8 cellular contexts compared by ENCODE assay signal in the genomic region with DNA sequence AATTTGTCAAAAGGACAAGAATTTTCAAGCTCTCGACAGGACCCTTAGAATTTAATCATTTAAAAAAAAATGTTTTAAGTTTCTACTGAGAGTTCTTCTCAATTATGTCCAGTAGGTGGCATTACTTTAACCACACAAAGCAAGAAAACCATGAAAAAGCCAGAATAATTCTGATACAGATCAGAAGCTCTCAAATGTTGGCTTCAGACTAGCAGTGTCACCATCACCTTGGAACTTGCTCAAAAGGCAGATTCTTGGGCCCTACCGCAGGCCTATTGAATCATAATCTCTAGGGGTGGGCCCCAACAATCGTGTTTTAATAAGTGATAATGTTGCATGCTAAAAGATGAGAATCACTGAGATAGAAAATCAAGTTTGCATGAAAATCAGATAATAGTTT.
A peak's percentile ranks its signal among the peaks of the same experiment; 100 is the strongest.
DNase-seq lines count a peak whose midpoint lies in the region; ATAC-seq and TF ChIP-seq lines count a peak whose summit lies in the region.

No MANE protein-coding gene starts in this region.

- CTCF ChIA-PET in AG04450 (lab: Charles Lee) (interaction anchor here (0.7 to 7.3 kb wide), 23 partner anchors 8 to 1381 kb away, joined by 3 to 127 read pairs (median 4); no protein-coding TSS in a partner anchor), OCI-LY7 (lab: Charles Lee; ENCODE audit: unreplicated experiment) (interaction anchor here (0.6 to 0.7 kb wide), 2 partner anchors 12 to 22 kb away, joined by 3 read pairs; no protein-coding TSS in a partner anchor)

- POLR2A ChIA-PET in AG04450 (lab: Yijun Ruan, JAX) (no interaction called here), OCI-LY7 (lab: Charles Lee) (interaction anchor here (0.6 kb wide), 1 partner anchor 52 kb away, joined by 3 read pairs; no protein-coding TSS in a partner anchor)

- H3K9me3 ChIP-seq in AG04450 (ENCODE audit: control insufficient read depth, insufficient read depth, low read length) (no peaks in the 10 kb centered on the region), OCI-LY7 (ENCODE audit: low read length) (no peaks in the 10 kb centered on the region), neural progenitor cell (ENCODE audit: low read depth) (no peaks in the 10 kb centered on the region)

- peaks cover 2% of the 10 kb centered on the region for H3K27me3 Mint-ChIP-seq in neural progenitor cell (ENCODE audit: insufficient read depth, low read depth)

- no peak overlapping the region for H3K4me3 ChIP-seq in AG04450 (ENCODE audit: low read depth, low read length)
- H3K4me3 ChIP-seq in OCI-LY7 (ENCODE audit: low read depth, low read length, poor library complexity, severe bottlenecking): no peak overlapping the region
- H3K4me3 ChIP-seq in epithelial cell of esophagus (ENCODE audit: low read length): no peak overlapping the region
- H3K4me3 ChIP-seq in neural progenitor cell: no peak overlapping the region

- DNase-seq in AG04450 (ENCODE audit: low read depth, low spot score) (no peak), HuH-7 (ENCODE audit: low spot score) (peak; percentile 13), OCI-LY7 (ENCODE audit: low spot score) (peak; percentile 52), epithelial cell of esophagus (ENCODE audit: low read depth) (peak; percentile 44), neural progenitor cell (ENCODE audit: low spot score) (peak; percentile 37)
- DNase-seq in stimulated activated effector memory CD8-positive, alpha-beta T cell treated with anti-CD3 and anti-CD28 coated beads, Interleukin-12 subunit alpha, Interleukin-12 subunit beta, amount 100 ng/mL, for 72 hours (ENCODE audit: low spot score in 2 of 2): no peak
- no peak for DNase-seq in activated CD8-positive, alpha-beta memory T cell treated with anti-CD3 and anti-CD28 coated beads, Interleukin-2, amount 50 U/mL, for 4 hours

- no TSS peak for BruUV-seq in OCI-LY7 (replicated peaks; lab: Mats Ljungman, UMichigan)

- H3K4me1 Mint-ChIP-seq in neural progenitor cell: peaks cover 7% of the 10 kb centered on the region
- no peaks in the 10 kb centered on the region for H3K4me1 Mint-ChIP-seq in stimulated activated effector memory CD8-positive, alpha-beta T cell treated with anti-CD3 and anti-CD28 coated beads, Interleukin-12 subunit alpha, Interleukin-12 subunit beta, amount 100 ng/mL, for 72 hours

- TF ChIP-seq CTCF in AG04450 (IDR thresholded peaks at IDR 0.05; ENCODE audit: low read depth, low read length) (peak; percentile 67), OCI-LY7 (conservative IDR thresholded peaks at IDR 0.05; ENCODE audit: low read length) (peak; percentile 85), epithelial cell of esophagus (IDR thresholded peaks at IDR 0.05; ENCODE audit: insufficient read depth, low read depth, low read length, missing control alignments) (peak; percentile 48), neural progenitor cell (IDR thresholded peaks at IDR 0.05) (peak; percentile 75)

- H3K27ac ChIP-seq in AG04450 (ENCODE audit: low read depth, low read length) (no peak overlapping the region), OCI-LY7 (ENCODE audit: low read depth, low read length, poor library complexity, severe bottlenecking) (no peak overlapping the region), neural progenitor cell (no peak overlapping the region)

- H3K27ac Mint-ChIP-seq in neural progenitor cell: no peak overlapping the region
- H3K27ac Mint-ChIP-seq in stimulated activated effector memory CD8-positive, alpha-beta T cell treated with anti-CD3 and anti-CD28 coated beads, Interleukin-12 subunit alpha, Interleukin-12 subunit beta, amount 100 ng/mL, for 72 hours: no peak overlapping the region

- H3K9me2 ChIP-seq in OCI-LY7 (ENCODE audit: insufficient read depth, low read length): no peaks in the 10 kb centered on the region

- no peak overlapping the region for H3K9ac ChIP-seq in neural progenitor cell

- H3K4me2 ChIP-seq in OCI-LY7 (ENCODE audit: low read length) (no peak overlapping the region), neural progenitor cell (no peak overlapping the region)

- H3K79me2 ChIP-seq in OCI-LY7 (ENCODE audit: insufficient read depth, low read depth, low read length): no peaks in the 10 kb centered on the region
- no peaks in the 10 kb centered on the region for H3K79me2 ChIP-seq in neural progenitor cell (ENCODE audit: low read depth)

- ATAC-seq in GM18511 (IDR thresholded peaks at IDR 0.05; ENCODE audit: unreplicated experiment): peak; percentile 69
- no peak for ATAC-seq in stimulated activated effector memory CD8-positive, alpha-beta T cell treated with anti-CD3 and anti-CD28 coated beads, Interleukin-12 subunit alpha, Interleukin-12 subunit beta, amount 100 ng/mL, for 72 hours

- no peaks in the 10 kb centered on the region for H3K36me3 Mint-ChIP-seq in neural progenitor cell
- no peaks in the 10 kb centered on the region for H3K36me3 Mint-ChIP-seq in stimulated activated effector memory CD8-positive, alpha-beta T cell treated with anti-CD3 and anti-CD28 coated beads, Interleukin-12 subunit alpha, Interleukin-12 subunit beta, amount 100 ng/mL, for 72 hours

- peaks cover 5% of the 10 kb centered on the region for H3F3A ChIP-seq in neural progenitor cell (ENCODE audit: low read depth)

- H3K27me3 ChIP-seq in AG04450 (ENCODE audit: control insufficient read depth, insufficient read depth, low read length) (no peaks in the 10 kb centered on the region), neural progenitor cell (no peaks in the 10 kb centered on the region)

- H3K4me1 ChIP-seq in OCI-LY7 (ENCODE audit: insufficient read depth, low read length, poor library complexity, severe bottlenecking) (no peaks in the 10 kb centered on the region), neural progenitor cell (peaks cover 9% of the 10 kb centered on the region)

- intact Hi-C loops in OCI-LY7 (cut with micrococcal nuclease; ENCODE audit: unreplicated experiment): loop anchor here (1.0 kb wide), 1 partner anchor 530 kb away; no protein-coding TSS in a partner anchor

- H3K4me3 Mint-ChIP-seq in neural progenitor cell: no peak overlapping the region
- H3K4me3 Mint-ChIP-seq in stimulated activated effector memory CD8-positive, alpha-beta T cell treated with anti-CD3 and anti-CD28 coated beads, Interleukin-12 subunit alpha, Interleukin-12 subunit beta, amount 100 ng/mL, for 72 hours: no peak overlapping the region

- no peaks in the 10 kb centered on the region for H3K9me3 Mint-ChIP-seq in neural progenitor cell
- no peaks in the 10 kb centered on the region for H3K9me3 Mint-ChIP-seq in stimulated activated effector memory CD8-positive, alpha-beta T cell treated with anti-CD3 and anti-CD28 coated beads, Interleukin-12 subunit alpha, Interleukin-12 subunit beta, amount 100 ng/mL, for 72 hours

- H2AFZ ChIP-seq in OCI-LY7 (ENCODE audit: low read length) (no peak overlapping the region), neural progenitor cell (replicated peaks) (no peak overlapping the region)

- H4K20me1 ChIP-seq in OCI-LY7 (ENCODE audit: insufficient read depth, low read length) (no peaks in the 10 kb centered on the region), neural progenitor cell (ENCODE audit: low read depth) (no peaks in the 10 kb centered on the region)

- H3K36me3 ChIP-seq in OCI-LY7 (ENCODE audit: insufficient read depth, low read length) (no peaks in the 10 kb centered on the region), neural progenitor cell (no peaks in the 10 kb centered on the region)

Comparison
In these comparisons a context has a peak if more than half of its experiments do, and no peak if none do; other contexts are left out.
1. DNase-seq: peak in HuH-7 (single experiment), OCI-LY7 (single experiment), epithelial cell of esophagus (single experiment) and neural progenitor cell (single experiment); none in AG04450 (single experiment), stimulated activated effector memory CD8-positive, alpha-beta T cell treated with anti-CD3 and anti-CD28 coated beads, Interleukin-12 subunit alpha, Interleukin-12 subunit beta, amount 100 ng/mL, for 72 hours (0 of 2) and activated CD8-positive, alpha-beta memory T cell treated with anti-CD3 and anti-CD28 coated beads, Interleukin-2, amount 50 U/mL, for 4 hours (single experiment).
2. Peak in every context shown above with its lines, with median percentiles within 50 percentile points of each other: CTCF ChIP-seq.